18 cellular contexts compared by ENCODE assay signal in genomic region chr6:160337301-160337700, GRCh38. TPM values are rescaled to one million over a fixed set of nuclear protein-coding genes. Genes with fewer than 3 reads are reported as not detected.
A peak's percentile ranks its signal among the peaks of the same experiment; 100 is the strongest.
DNase-seq lines count a peak whose midpoint lies in the region; ATAC-seq, FAIRE-seq and TF ChIP-seq lines count a peak whose summit lies in the region.
"Had no signal": no experiment of that assay in that cellular context is flagged by ENCODE, and none has a peak within 500 bp of the region (broad histone marks: within the 10 kb centered on the region; RNA-seq: fewer than 3 reads in every experiment).

No MANE protein-coding gene starts in this region.

- no peak for TF ChIP-seq CTCF in A549 (IDR thresholded peaks at IDR 0.05)
- TF ChIP-seq CTCF in astrocyte of the spinal cord (IDR thresholded peaks at IDR 0.05; ENCODE audit: low read depth, low read length) = no peak
- no peak for TF ChIP-seq CTCF in activated CD8-positive, alpha-beta T cell treated with anti-CD3 and anti-CD28 coated beads for 36 hours (IDR thresholded peaks at IDR 0.05)
- TF ChIP-seq CTCF in mesothelial cell of epicardium (IDR thresholded peaks at IDR 0.05; ENCODE audit: unreplicated experiment) = no peak

- peak overlapping the region; percentile 30; the same call in 2 of the 3 replicates for H3K4me2 ChIP-seq in A549

- H3K9me3 ChIP-seq in A549 = no peaks in the 10 kb centered on the region
- H3K9me3 ChIP-seq: left lung, right lobe of liver, uterus had no signal

- CTCF ChIA-PET in A549 (lab: Yijun Ruan, JAX) = no interaction called here
- CTCF ChIA-PET in activated CD8-positive, alpha-beta T cell treated with anti-CD3 and anti-CD28 coated beads for 36 hours (lab: Charles Lee) = no interaction called here

- peak; percentile 74 to 89 for ATAC-seq in A549
- no peak for ATAC-seq in activated CD8-positive, alpha-beta T cell treated with anti-CD3 and anti-CD28 coated beads for 36 hours
- ATAC-seq: left lung had no signal

- no peaks in the 10 kb centered on the region for H3K36me3 Mint-ChIP-seq in activated CD8-positive, alpha-beta T cell treated with anti-CD3 and anti-CD28 coated beads for 36 hours (ENCODE audit: low read depth)
- H3K36me3 Mint-ChIP-seq in mesothelial cell of epicardium (no peaks in the 10 kb centered on the region), immature natural killer cell (peaks cover 0 to 4% (median 0%) of the 10 kb centered on the region in 3 donors)
- H3K36me3 Mint-ChIP-seq: CD4-positive, alpha-beta memory T cell had no signal

- no peak overlapping the region for H3K4me3 ChIP-seq in A549
- no peak overlapping the region for H3K4me3 ChIP-seq in astrocyte of the spinal cord (ENCODE audit: low read depth, low read length)
- H3K4me3 ChIP-seq: left lung, right lobe of liver, uterus had no signal

- no peak overlapping the region for H3K4me3 Mint-ChIP-seq in activated CD8-positive, alpha-beta T cell treated with anti-CD3 and anti-CD28 coated beads for 36 hours
- H3K4me3 Mint-ChIP-seq in mesothelial cell of epicardium (no peak overlapping the region), immature natural killer cell (no peak overlapping the region)
- H3K4me3 Mint-ChIP-seq: activated CD4-positive, alpha-beta T cell treated with anti-CD3 and anti-CD28 coated beads, Interleukin-2, amount 10 ng/mL, durations not matched to agents 24 days and 14 days; CD4-positive, alpha-beta memory T cell had no signal

- H3K4me1 ChIP-seq in A549 = peaks cover 12% of the 10 kb centered on the region
- H3K4me1 ChIP-seq: left lung, right lobe of liver, uterus had no signal

- no peaks in the 10 kb centered on the region for H3K4me1 Mint-ChIP-seq in activated CD8-positive, alpha-beta T cell treated with anti-CD3 and anti-CD28 coated beads for 36 hours (ENCODE audit: low read depth)
- H3K4me1 Mint-ChIP-seq in mesothelial cell of epicardium = no peaks in the 10 kb centered on the region
- no peaks in the 10 kb centered on the region for H3K4me1 Mint-ChIP-seq in immature natural killer cell
- H3K4me1 Mint-ChIP-seq: activated CD4-positive, alpha-beta T cell treated with anti-CD3 and anti-CD28 coated beads, Interleukin-2, amount 10 ng/mL, durations not matched to agents 24 days and 14 days; CD4-positive, alpha-beta memory T cell had no signal

- no peaks in the 10 kb centered on the region for H3K9me3 Mint-ChIP-seq in activated CD8-positive, alpha-beta T cell treated with anti-CD3 and anti-CD28 coated beads for 36 hours
- no peaks in the 10 kb centered on the region for H3K9me3 Mint-ChIP-seq in mesothelial cell of epicardium
- H3K9me3 Mint-ChIP-seq in immature natural killer cell = peaks cover 0 to 2% (median 0%) of the 10 kb centered on the region in 6 donors
- H3K9me3 Mint-ChIP-seq: activated CD4-positive, alpha-beta T cell treated with anti-CD3 and anti-CD28 coated beads, Interleukin-2, amount 10 ng/mL, durations not matched to agents 24 days and 14 days; CD4-positive, alpha-beta memory T cell had no signal

- no peak for TF ChIP-seq EP300 in A549 (IDR thresholded peaks at IDR 0.05)

- intact Hi-C loops in activated CD8-positive, alpha-beta T cell treated with anti-CD3 and anti-CD28 coated beads for 36 hours (cut with micrococcal nuclease) = no loop called here

- TF ChIP-seq RAD21 in A549 (conservative IDR thresholded peaks at IDR 0.05 in 1 of 2, IDR thresholded peaks at IDR 0.05 in 1 of 2) = no peak

- FAIRE-seq in A549 (lab: Jason Lieb, UNC) = no peak
- FAIRE-seq: TTC549 had no signal

- in situ Hi-C loops in astrocyte of the spinal cord (cut with HindIII; ENCODE audit: low sequenced_read_pairs) = no loop called here

- no peak overlapping the region for H3K27ac Mint-ChIP-seq in activated CD8-positive, alpha-beta T cell treated with anti-CD3 and anti-CD28 coated beads for 36 hours
- H3K27ac Mint-ChIP-seq in mesothelial cell of epicardium (no peak overlapping the region), immature natural killer cell (no peak overlapping the region)
- H3K27ac Mint-ChIP-seq: activated CD4-positive, alpha-beta T cell treated with anti-CD3 and anti-CD28 coated beads, Interleukin-2, amount 10 ng/mL, durations not matched to agents 24 days and 14 days; CD4-positive, alpha-beta memory T cell had no signal

- WGBS in A549 (ENCODE audit: missing lambda C conversion rate) = 46% methylated on average over 2 of the region's 2 CpGs

- TF ChIP-seq POLR2A in A549 (IDR thresholded peaks at IDR 0.05; ENCODE audit: low read length) = no peak

- DNase-seq in A549 (ENCODE audit: low read depth in 1 of 2, low spot score in 1 of 2) (peak in 1 of 2 experiments; percentile 51), HS-5 (ENCODE audit: low read depth) (peak; percentile 75), astrocyte of the spinal cord (ENCODE audit: low read depth, low spot score) (peak; percentile 29), iris pigment epithelial cell (ENCODE audit: low read depth) (peak; percentile 70), mesothelial cell of epicardium (ENCODE audit: low spot score in 2 of 2, unreplicated experiment in 2 of 2) (no peak), NCI-H345 treated with DMSO at 0.1 percent for 48 hours (lab: John Stamatoyannopoulos, UW; ENCODE audit: unreplicated experiment) (no peak), immature natural killer cell (no peak)
- DNase-seq in activated CD8-positive, alpha-beta T cell treated with anti-CD3 and anti-CD28 coated beads for 36 hours = no peak
- DNase-seq: activated CD4-positive, alpha-beta T cell treated with anti-CD3 and anti-CD28 coated beads, Interleukin-2, amount 10 ng/mL, durations not matched to agents 24 days and 14 days; activated naive CD4-positive, alpha-beta T cell; CD4-positive, alpha-beta memory T cell; left lung; NCI-H1048; occipital lobe; right lobe of liver; uterus had no signal

- POLR2A ChIA-PET in A549 (lab: Yijun Ruan, JAX) = no interaction called here
- POLR2A ChIA-PET in activated CD8-positive, alpha-beta T cell treated with anti-CD3 and anti-CD28 coated beads for 36 hours (lab: Charles Lee) = no interaction called here

- peak overlapping the region; percentile 15 to 71; a peak in 4 of 6 replicates for H3K27ac ChIP-seq in A549
- H3K27ac ChIP-seq: left lung, right lobe of liver, uterus had no signal

- peaks cover 29% of the 10 kb centered on the region for H3K27me3 Mint-ChIP-seq in activated CD8-positive, alpha-beta T cell treated with anti-CD3 and anti-CD28 coated beads for 36 hours
- H3K27me3 Mint-ChIP-seq in mesothelial cell of epicardium (ENCODE audit: low read depth) = peaks cover 22% of the 10 kb centered on the region
- peaks cover 7 to 16% (median 9%) of the 10 kb centered on the region in 3 donors for H3K27me3 Mint-ChIP-seq in immature natural killer cell (ENCODE audit: low read depth in 3 of 3)

TF ChIP-seq in A549, 52 proteins besides CTCF, POLR2A, EP300 and RAD21:
- TF ChIP-seq FOSL2 (IDR thresholded peaks at IDR 0.05) (no peak), FOSL2 (CRISPR knock-in tag; IDR thresholded peaks at IDR 0.05) (peak; percentile 50; the same call in 1 of the 2 replicates), SREBF2 (IDR thresholded peaks at IDR 0.05) (no peak)

RNA-seq across cellular contexts. Expression of gene SLC22A3, which starts 10.9 kb away (rescaled TPM):
- polyA plus RNA-seq in A549 (2011; rRNA removed) (57.4 and 65.2 TPM in 2 replicates), A549 (2017; fragmentation: RNase III; extraction: RNeasy Plus Mini Kit Qiagen cat#74134 plus additional on column Dnase treatment) (38.8 to 44.9 TPM (median 41.5 TPM) in 3 replicates), immature natural killer cell (under 1 TPM in 1 of 3 donors, not detected in 2; 0.11 TPM)
- polyA plus RNA-seq in A549 (2012; cell fraction: cytosol; rRNA removed) = 19.0 and 24.2 TPM in 2 replicates
- polyA plus RNA-seq in A549 (2012; cell fraction: nucleus; rRNA removed) = 35.1 and 53.0 TPM in 2 replicates
- polyA minus RNA-seq in A549 (2011; rRNA and poly(A)+ RNA removed) = 60.5 and 65.0 TPM in 2 replicates
- total RNA-seq in activated CD8-positive, alpha-beta T cell treated with anti-CD3 and anti-CD28 coated beads for 36 hours = not detected
- 1.2 to 1.3 TPM (median 1.2 TPM) in 3 replicates for total RNA-seq in mesothelial cell of epicardium
- total RNA-seq: activated CD4-positive, alpha-beta T cell treated with anti-CD3 and anti-CD28 coated beads, Interleukin-2, amount 10 ng/mL, durations not matched to agents 24 days and 14 days; CD4-positive, alpha-beta memory T cell; dermis microvascular lymphatic vessel endothelial cell had no signal

Comparison
In these comparisons a context has a peak if more than half of its experiments do, and no peak if none do; other contexts are left out.
1. DNase-seq: peak in HS-5 (single experiment), astrocyte of the spinal cord (single experiment) and iris pigment epithelial cell (single experiment); none in activated CD8-positive, alpha-beta T cell treated with anti-CD3 and anti-CD28 coated beads for 36 hours (single experiment), mesothelial cell of epicardium (0 of 2), NCI-H345 treated with DMSO at 0.1 percent for 48 hours (single experiment) and immature natural killer cell (0 of 3).